ENCODE assay signal across 18 cellular contexts in the genomic region with DNA sequence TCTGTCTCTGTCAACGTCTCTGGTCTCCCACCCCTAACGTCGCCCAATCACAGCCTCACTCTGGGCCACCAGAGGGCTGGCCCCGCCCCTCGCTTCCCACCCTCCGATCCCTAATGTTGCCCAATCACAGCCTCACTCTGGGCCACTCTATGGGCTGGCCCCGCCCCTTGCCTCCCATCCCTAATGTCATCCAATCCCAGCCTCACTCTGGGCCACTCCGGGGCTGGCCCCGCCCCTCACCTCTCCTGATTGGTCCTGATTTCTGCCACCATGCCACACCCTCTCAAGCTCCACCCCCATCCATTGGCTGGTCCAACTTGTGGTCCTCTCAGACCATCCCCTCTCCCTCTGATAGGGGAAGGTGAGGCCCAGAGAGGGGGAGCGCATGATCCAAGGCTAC. TPM values are rescaled to one million over a fixed set of nuclear protein-coding genes. Genes with fewer than 3 reads are reported as not detected.
A peak's percentile ranks its signal among the peaks of the same experiment; 100 is the strongest.
DNase-seq lines count a peak whose midpoint lies in the region; ATAC-seq and TF ChIP-seq lines count a peak whose summit lies in the region.
"Had no signal": no experiment of that assay in that cellular context is flagged by ENCODE, and none has a peak within 500 bp of the region (broad histone marks: within the 10 kb centered on the region; RNA-seq: fewer than 3 reads in every experiment).

No MANE protein-coding gene starts in this region.

- H3K4me3 Mint-ChIP-seq in stimulated activated memory B cell treated with anti-CD40 and anti-IgM and Interleukin-4, amounts not matched to agents 10 μg/mL and 1 μg/mL and 100 μg/mL, for 72 hours = no peak overlapping the region

- H3K4me2 ChIP-seq in Karpas-422 (ENCODE audit: low read depth, low read length, poor library complexity, severe bottlenecking) = no peak overlapping the region

- H3K27ac ChIP-seq in right cardiac atrium (ENCODE audit: low read length) (no peak overlapping the region), left ventricle myocardium inferior (replicated peaks) (no peak overlapping the region), Karpas-422 (ENCODE audit: low read length) (no peak overlapping the region), WERI-Rb-1 (no peak overlapping the region)
- H3K27ac ChIP-seq: prostate gland, SK-N-MC had no signal

- no peak overlapping the region for H2AFZ ChIP-seq in Karpas-422 (ENCODE audit: low read length)

- no peaks in the 10 kb centered on the region for H3K79me2 ChIP-seq in Karpas-422 (ENCODE audit: low read length)

- H3K4me1 ChIP-seq in right cardiac atrium (ENCODE audit: control insufficient read depth, insufficient read depth, low read length) = no peaks in the 10 kb centered on the region
- H3K4me1 ChIP-seq in left ventricle myocardium inferior = no peaks in the 10 kb centered on the region
- H3K4me1 ChIP-seq in Karpas-422 (ENCODE audit: low read length) = no peaks in the 10 kb centered on the region
- H3K4me1 ChIP-seq: prostate gland had no signal

- no peaks in the 10 kb centered on the region for H3K36me3 ChIP-seq in left ventricle myocardium inferior
- no peaks in the 10 kb centered on the region for H3K36me3 ChIP-seq in Karpas-422 (ENCODE audit: insufficient read depth, low read length)
- H3K36me3 ChIP-seq in WERI-Rb-1 = no peaks in the 10 kb centered on the region
- H3K36me3 ChIP-seq: prostate gland had no signal

- intact Hi-C loops in right cardiac atrium (cut with DNase I) = no loop called here
- intact Hi-C loops in left ventricle myocardium inferior (cut with micrococcal nuclease) = no loop called here

- DNase-seq in right cardiac atrium (peak in 1 of 3 donors; percentile 33), left ventricle myocardium inferior (no peak), Karpas-422 (peak; percentile 72), WERI-Rb-1 (peak; percentile 68), cerebellum (ENCODE audit: low spot score) (no peak), NCI-H187 (lab: John Stamatoyannopoulos, UW) (no peak)
- DNase-seq: activated gamma-delta T cell; C1 segment of cervical spinal cord; effector CD8-positive, alpha-beta T cell; islet precursor cell; NCI-H524 treated with DMSO at 0.1 percent for 48 hours had no signal

- H3K27me3 ChIP-seq in right cardiac atrium (ENCODE audit: control insufficient read depth, insufficient read depth) = no peaks in the 10 kb centered on the region
- peaks cover 72% of the 10 kb centered on the region for H3K27me3 ChIP-seq in left ventricle myocardium inferior (ENCODE audit: low read depth)
- H3K27me3 ChIP-seq in Karpas-422 (ENCODE audit: low read length) = no peaks in the 10 kb centered on the region
- H3K27me3 ChIP-seq in WERI-Rb-1 (ENCODE audit: insufficient read depth, low read depth, severe bottlenecking) = no peaks in the 10 kb centered on the region

- ATAC-seq in right cardiac atrium (peak; percentile 26 to 32), GM21619 (IDR thresholded peaks at IDR 0.05; ENCODE audit: unreplicated experiment) (no peak)
- peak; percentile 41 for ATAC-seq in stimulated activated memory B cell treated with anti-CD40 and anti-IgM and Interleukin-4, amounts not matched to agents 10 μg/mL and 1 μg/mL and 100 μg/mL, for 72 hours
- ATAC-seq: activated CD4-positive, CD25-positive, alpha-beta regulatory T cell treated with anti-CD3 and anti-CD28 coated beads, Interleukin-2, amount 50 U/mL, for 24 hours had no signal

- no peaks in the 10 kb centered on the region for H4K20me1 ChIP-seq in Karpas-422 (ENCODE audit: insufficient read depth, low read depth, low read length)

- no peak overlapping the region for H3K27ac Mint-ChIP-seq in stimulated activated memory B cell treated with anti-CD40 and anti-IgM and Interleukin-4, amounts not matched to agents 10 μg/mL and 1 μg/mL and 100 μg/mL, for 72 hours

- 82% methylated on average over 10 of the region's 10 CpGs for WGBS in right cardiac atrium

- H3K9me3 ChIP-seq in right cardiac atrium (ENCODE audit: control insufficient read depth, low read length) (peaks cover 4% of the 10 kb centered on the region), left ventricle myocardium inferior (replicated peaks) (peaks cover 17% of the 10 kb centered on the region), Karpas-422 (ENCODE audit: low read length) (no peaks in the 10 kb centered on the region), WERI-Rb-1 (ENCODE audit: severe bottlenecking) (peaks cover 6% of the 10 kb centered on the region)
- H3K9me3 ChIP-seq: prostate gland had no signal

- no peaks in the 10 kb centered on the region for H3K9me2 ChIP-seq in Karpas-422 (replicated peaks; ENCODE audit: insufficient read depth, low read length)

- H3K36me3 Mint-ChIP-seq in stimulated activated memory B cell treated with anti-CD40 and anti-IgM and Interleukin-4, amounts not matched to agents 10 μg/mL and 1 μg/mL and 100 μg/mL, for 72 hours = no peaks in the 10 kb centered on the region

- H3K9me3 Mint-ChIP-seq in stimulated activated memory B cell treated with anti-CD40 and anti-IgM and Interleukin-4, amounts not matched to agents 10 μg/mL and 1 μg/mL and 100 μg/mL, for 72 hours = peaks cover 5% of the 10 kb centered on the region

- H3K9ac ChIP-seq in Karpas-422 (ENCODE audit: low read length) = no peak overlapping the region

- H3K4me1 Mint-ChIP-seq in stimulated activated memory B cell treated with anti-CD40 and anti-IgM and Interleukin-4, amounts not matched to agents 10 μg/mL and 1 μg/mL and 100 μg/mL, for 72 hours = no peaks in the 10 kb centered on the region
- H3K4me1 Mint-ChIP-seq: brain had no signal

- peaks cover 49% of the 10 kb centered on the region for H3K27me3 Mint-ChIP-seq in stimulated activated memory B cell treated with anti-CD40 and anti-IgM and Interleukin-4, amounts not matched to agents 10 μg/mL and 1 μg/mL and 100 μg/mL, for 72 hours

- no peak for TF ChIP-seq CTCF in left ventricle myocardium inferior (IDR thresholded peaks at IDR 0.05; ENCODE audit: borderline replicate concordance)
- TF ChIP-seq CTCF in WERI-Rb-1 (IDR thresholded peaks at IDR 0.05; ENCODE audit: low read depth, low read length) = no peak

- H3K4me3 ChIP-seq in right cardiac atrium (ENCODE audit: low read length) = no peak overlapping the region
- no peak overlapping the region for H3K4me3 ChIP-seq in left ventricle myocardium inferior
- H3K4me3 ChIP-seq in Karpas-422 (ENCODE audit: low read length) = no peak overlapping the region
- H3K4me3 ChIP-seq in WERI-Rb-1 (ENCODE audit: low read depth, low read length) = no peak overlapping the region
- H3K4me3 ChIP-seq: prostate gland, SK-N-MC had no signal

RNA-seq across cellular contexts. Expression of a gene that starts 24.9 kb away (rescaled TPM):
- total RNA-seq in right cardiac atrium (under 1 TPM in 2 of 4 donors, not detected in 2; 0.14 to 0.20 TPM), left ventricle myocardium inferior (not detected), cerebellum (37.6 TPM)
- not detected for polyA plus RNA-seq in right cardiac atrium
- not detected in 2 replicates for total RNA-seq in Karpas-422 (2014; rRNA removed; shearing (Covaris generic); ENCODE audit: low replicate concordance)
- total RNA-seq: mononuclear cell had no signal

Comparison
In these comparisons a context has a peak if more than half of its experiments do, and no peak if none do; other contexts are left out.
1. DNase-seq: peak in Karpas-422 (single experiment) and WERI-Rb-1 (single experiment); none in left ventricle myocardium inferior (single experiment), cerebellum (single experiment) and NCI-H187 (0 of 2).
2. RNA of a gene that starts 24.9 kb away (total RNA-seq): 37.6 TPM in cerebellum (single experiment); 0.14 to 0.20 TPM in right cardiac atrium, not detected in left ventricle myocardium inferior (single experiment) and not detected in Karpas-422; every median in the first group is over 10 times any median in the second.